In the genomic region with DNA sequence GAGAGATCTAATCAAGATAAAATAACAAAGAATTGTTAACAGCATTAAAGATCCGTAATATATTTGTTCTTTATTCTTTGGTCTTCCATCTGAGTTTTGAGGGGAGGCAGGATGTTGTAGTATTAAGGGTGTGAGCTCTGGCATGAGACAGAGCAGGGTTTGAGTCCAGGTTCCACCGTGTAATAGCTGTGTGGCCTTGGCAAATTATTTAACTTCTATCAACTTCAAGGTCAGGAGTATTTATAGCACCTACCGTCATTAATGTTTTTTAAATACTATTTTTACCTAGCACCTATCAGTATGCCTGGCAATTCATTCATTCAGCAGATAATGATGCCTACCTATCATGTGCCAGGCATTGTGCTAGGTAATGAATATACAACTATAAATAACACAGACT, we compare ENCODE assay signal across 9 cellular contexts.
"Had no signal": no experiment of that assay in that cellular context is flagged by ENCODE, and none has a peak within 500 bp of the region (broad histone marks: within the 10 kb centered on the region; RNA-seq: fewer than 3 reads in every experiment).

No MANE protein-coding gene starts in this region.

- H3K9ac ChIP-seq: GM23248 had no signal

- DNase-seq: GM23248, GOT3, H7, HFFc6 had no signal

- FAIRE-seq: HepG2 had no signal

- H3K36me3 ChIP-seq: HAP-1 had no signal

- H3K4me1 ChIP-seq: HAP-1 had no signal

- H3K27ac Mint-ChIP-seq: HFFc6 had no signal

- H3K27ac ChIP-seq: GM23248, HL-60 had no signal

- H2AFZ ChIP-seq: GM23248 had no signal

- H3K27me3 Mint-ChIP-seq: IgD-negative memory B cell had no signal

- ATAC-seq: HCT116, HepG2 had no signal

- H3K4me3 ChIP-seq: GM23248, HAP-1 had no signal

- H3K9me3 ChIP-seq: HAP-1 had no signal

- H3K9me3 Mint-ChIP-seq: HFFc6, IgD-negative memory B cell had no signal

- H3K36me3 Mint-ChIP-seq: IgD-negative memory B cell had no signal

- H3K4me3 Mint-ChIP-seq: HFFc6, IgD-negative memory B cell had no signal
